In genomic region chr1:89516055-89516454, GRCh38 we compare ENCODE assay signal across 1 cellular context.
A peak's percentile ranks its signal among the peaks of the same experiment; 100 is the strongest.
TF ChIP-seq lines count a peak whose summit lies in the region.

No MANE protein-coding gene starts in this region.

TF ChIP-seq in SK-N-SH, 30 proteins besides CTCF, POLR2A, EP300 and RAD21 (continued from another document):
- TF ChIP-seq PBX3 (IDR thresholded peaks at IDR 0.05) (peak; percentile 32; the same call in 1 of the 2 replicates), FOXJ3 (CRISPR knock-in tag; IDR thresholded peaks at IDR 0.05) (no peak), GABPA (IDR thresholded peaks at IDR 0.05; ENCODE audit: low read depth) (no peak), YY1 (IDR thresholded peaks at IDR 0.05; ENCODE audit: low read depth) (no peak), GATA2 (CRISPR knock-in tag; IDR thresholded peaks at IDR 0.05) (no peak), NFIC (IDR thresholded peaks at IDR 0.05; ENCODE audit: borderline replicate concordance) (no peak), TEAD4 (IDR thresholded peaks at IDR 0.05; ENCODE audit: borderline replicate concordance, insufficient read depth) (no peak), ZBTB33 (IDR thresholded peaks at IDR 0.05; ENCODE audit: borderline replicate concordance, low read depth) (no peak), EZH2phosphoT487 (IDR thresholded peaks at IDR 0.05; ENCODE audit: borderline replicate concordance, low read depth) (no peak), MAX (IDR thresholded peaks at IDR 0.05; ENCODE audit: low read depth) (peak; percentile 81), SMC3 (IDR thresholded peaks at IDR 0.05; ENCODE audit: low read depth, low read length) (no peak), ELF1 (IDR thresholded peaks at IDR 0.05) (no peak)
- TF ChIP-seq, protein P1, sequence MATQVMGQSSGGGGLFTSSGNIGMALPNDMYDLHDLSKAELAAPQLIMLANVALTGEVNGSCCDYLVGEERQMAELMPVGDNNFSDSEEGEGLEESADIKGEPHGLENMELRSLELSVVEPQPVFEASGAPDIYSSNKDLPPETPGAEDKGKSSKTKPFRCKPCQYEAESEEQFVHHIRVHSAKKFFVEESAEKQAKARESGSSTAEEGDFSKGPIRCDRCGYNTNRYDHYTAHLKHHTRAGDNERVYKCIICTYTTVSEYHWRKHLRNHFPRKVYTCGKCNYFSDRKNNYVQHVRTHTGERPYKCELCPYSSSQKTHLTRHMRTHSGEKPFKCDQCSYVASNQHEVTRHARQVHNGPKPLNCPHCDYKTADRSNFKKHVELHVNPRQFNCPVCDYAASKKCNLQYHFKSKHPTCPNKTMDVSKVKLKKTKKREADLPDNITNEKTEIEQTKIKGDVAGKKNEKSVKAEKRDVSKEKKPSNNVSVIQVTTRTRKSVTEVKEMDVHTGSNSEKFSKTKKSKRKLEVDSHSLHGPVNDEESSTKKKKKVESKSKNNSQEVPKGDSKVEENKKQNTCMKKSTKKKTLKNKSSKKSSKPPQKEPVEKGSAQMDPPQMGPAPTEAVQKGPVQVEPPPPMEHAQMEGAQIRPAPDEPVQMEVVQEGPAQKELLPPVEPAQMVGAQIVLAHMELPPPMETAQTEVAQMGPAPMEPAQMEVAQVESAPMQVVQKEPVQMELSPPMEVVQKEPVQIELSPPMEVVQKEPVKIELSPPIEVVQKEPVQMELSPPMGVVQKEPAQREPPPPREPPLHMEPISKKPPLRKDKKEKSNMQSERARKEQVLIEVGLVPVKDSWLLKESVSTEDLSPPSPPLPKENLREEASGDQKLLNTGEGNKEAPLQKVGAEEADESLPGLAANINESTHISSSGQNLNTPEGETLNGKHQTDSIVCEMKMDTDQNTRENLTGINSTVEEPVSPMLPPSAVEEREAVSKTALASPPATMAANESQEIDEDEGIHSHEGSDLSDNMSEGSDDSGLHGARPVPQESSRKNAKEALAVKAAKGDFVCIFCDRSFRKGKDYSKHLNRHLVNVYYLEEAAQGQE (IDR thresholded peaks at IDR 0.05; ENCODE audit: low read depth, low read length): no peak
